8 cellular contexts compared by ENCODE assay signal in genomic region chr20:1467082-1467354, GRCh38. TPM values are rescaled to one million over a fixed set of nuclear protein-coding genes. Genes with fewer than 3 reads are reported as not detected.
DNase-seq lines count a peak whose midpoint lies in the region; ATAC-seq and TF ChIP-seq lines count a peak whose summit lies in the region.

No MANE protein-coding gene starts in this region.

- TF ChIP-seq POLR2A in NB4 (IDR thresholded peaks at IDR 0.05; ENCODE audit: extremely low read depth, insufficient read length): no peak
- TF ChIP-seq POLR2A in ovary (IDR thresholded peaks at IDR 0.05): no peak

- no peak for DNase-seq in CD8-positive, alpha-beta T cell
- DNase-seq in NB4 (ENCODE audit: low read depth): no peak
- no peak for DNase-seq in effector memory CD8-positive, alpha-beta T cell
- DNase-seq in ovary: no peak
- no peak for DNase-seq in GOT3 (lab: John Stamatoyannopoulos, UW)

- H3K27ac ChIP-seq in CD8-positive, alpha-beta T cell (ENCODE audit: low read depth, low read length): no peak overlapping the region
- H3K27ac ChIP-seq in ovary: no peak overlapping the region

- H3K9me3 ChIP-seq in CD8-positive, alpha-beta T cell (ENCODE audit: low read length): no peaks in the 10 kb centered on the region
- no peaks in the 10 kb centered on the region for H3K9me3 ChIP-seq in ovary

- peak overlapping the region; percentile 87 for H3K4me3 Mint-ChIP-seq in CD8-positive, alpha-beta T cell
- peak overlapping the region; percentile 83 for H3K4me3 Mint-ChIP-seq in effector memory CD8-positive, alpha-beta T cell

- CTCF ChIA-PET in CD8-positive, alpha-beta T cell (lab: Charles Lee): interaction anchor here (0.8 to 4.5 kb wide), 14 partner anchors 10 to 310 kb away, joined by 3 to 20 read pairs (median 4); no protein-coding TSS in a partner anchor

- ATAC-seq in CD8-positive, alpha-beta T cell: no peak
- ATAC-seq in effector memory CD8-positive, alpha-beta T cell (replicated peaks): no peak
- ATAC-seq in GM18511 (IDR thresholded peaks at IDR 0.05; ENCODE audit: unreplicated experiment) (no peak), HG03354 (IDR thresholded peaks at IDR 0.05; ENCODE audit: poor library complexity, severe bottlenecking, unreplicated experiment) (no peak), HG03342 (IDR thresholded peaks at IDR 0.05; ENCODE audit: unreplicated experiment) (no peak)

- 1 to 5% (median 2%) methylated on average over 7 of the region's 7 CpGs for whole genome bisulfite sequencing in ovary, 3 donors

- H3K4me1 ChIP-seq in CD8-positive, alpha-beta T cell (ENCODE audit: insufficient read depth, low read length): peaks cover 31% of the 10 kb centered on the region
- H3K4me1 ChIP-seq in ovary (ENCODE audit: insufficient read depth): peaks cover 10% of the 10 kb centered on the region

- peak overlapping the region; percentile 82 for H3K27ac Mint-ChIP-seq in CD8-positive, alpha-beta T cell
- H3K27ac Mint-ChIP-seq in effector memory CD8-positive, alpha-beta T cell: peak overlapping the region; percentile 84 to 90

- TF ChIP-seq CTCF in CD8-positive, alpha-beta T cell (IDR thresholded peaks at IDR 0.05): no peak
- TF ChIP-seq CTCF in NB4 (IDR thresholded peaks at IDR 0.05; ENCODE audit: low read depth, low read length) (no peak), ovary (IDR thresholded peaks at IDR 0.05) (no peak)

- no peak for TF ChIP-seq EP300 in ovary (IDR thresholded peaks at IDR 0.05)

- intact Hi-C loops in CD8-positive, alpha-beta T cell (cut with DNase I, micrococcal nuclease): loop anchor here (1.0 to 10.0 kb wide), 12 partner anchors 30 to 1185 kb away; partner anchors contain the start of genes CSNK2A1 (in 2 of the 2), FAM110A (in 2 of the 2), NOP56 (in 1 of the 2) and SNRPB (in 1 of the 2)
- intact Hi-C loops in ovary (cut with DNase I): loop anchor here in 2 of 4 donors (5.0 kb wide), 3 partner anchors 75 to 350 kb away; partner anchors contain the start of genes FKBP1A (in 1 of the 2) and PSMF1 (in 1 of the 2)

- no peaks in the 10 kb centered on the region for H3K9me3 Mint-ChIP-seq in CD8-positive, alpha-beta T cell
- no peaks in the 10 kb centered on the region for H3K9me3 Mint-ChIP-seq in effector memory CD8-positive, alpha-beta T cell

- H3K4me1 Mint-ChIP-seq in CD8-positive, alpha-beta T cell (ENCODE audit: low read depth): peaks cover 47% of the 10 kb centered on the region
- H3K4me1 Mint-ChIP-seq in effector memory CD8-positive, alpha-beta T cell (ENCODE audit: low read depth in 2 of 2): peaks cover 25 to 26% of the 10 kb centered on the region in 2 donors

- peak overlapping the region; percentile 45 for H3K4me3 ChIP-seq in CD8-positive, alpha-beta T cell (ENCODE audit: low read depth, low read length)
- H3K4me3 ChIP-seq in NB4 (ENCODE audit: low read depth, low read length) (peak overlapping the region; percentile 68), ovary (peak overlapping the region; percentile 86)

- no peaks in the 10 kb centered on the region for H3K27me3 ChIP-seq in CD8-positive, alpha-beta T cell (ENCODE audit: insufficient read depth, low read length)
- H3K27me3 ChIP-seq in ovary: no peaks in the 10 kb centered on the region

- POLR2A ChIA-PET in CD8-positive, alpha-beta T cell (lab: Charles Lee): interaction anchor here (0.6 to 1.8 kb wide), 8 partner anchors 20 to 310 kb away, joined by 3 to 6 read pairs (median 4); partner anchors contain the start of genes FKBP1A and RAD21L1

- H3K36me3 Mint-ChIP-seq in CD8-positive, alpha-beta T cell: peaks cover 32% of the 10 kb centered on the region
- H3K36me3 Mint-ChIP-seq in effector memory CD8-positive, alpha-beta T cell (ENCODE audit: insufficient read depth): peaks cover 5% of the 10 kb centered on the region

- H3K27me3 Mint-ChIP-seq in CD8-positive, alpha-beta T cell (ENCODE audit: low read depth): peaks cover 2% of the 10 kb centered on the region
- H3K27me3 Mint-ChIP-seq in effector memory CD8-positive, alpha-beta T cell: peaks cover 7 to 28% of the 10 kb centered on the region in 2 donors

- H3K36me3 ChIP-seq in CD8-positive, alpha-beta T cell (ENCODE audit: insufficient read depth, low read length): no peaks in the 10 kb centered on the region
- no peaks in the 10 kb centered on the region for H3K36me3 ChIP-seq in ovary

RNA-seq across cellular contexts. Expression of gene NSFL1C, which starts 0.4 kb away (rescaled TPM):
- 10 to 100 TPM; 66.0 to 70.5 TPM for total RNA-seq in CD8-positive, alpha-beta T cell
- 10 to 100 TPM; 23.4 to 79.6 (median 63.2) TPM for total RNA-seq in ovary
- 100 to 1,000 TPM in 1 of 2 donors, 10 to 100 TPM in 1; 45.6 to 105 TPM for polyA plus RNA-seq in ovary

RNA-seq across cellular contexts. Expression of gene SIRPB2, which starts 24.2 kb away (rescaled TPM):
- not detected for total RNA-seq in CD8-positive, alpha-beta T cell
- 1 to 10 TPM in 6 of 7 donors, under 1 TPM in 1; 0.88 to 3.8 (median 1.7) TPM for total RNA-seq in ovary
- 1 to 10 TPM in 1 of 2 donors, under 1 TPM in 1; 0.98 to 1.4 TPM for polyA plus RNA-seq in ovary
